Comparison of ENCODE assay signal across 23 cellular contexts in the genomic region with DNA sequence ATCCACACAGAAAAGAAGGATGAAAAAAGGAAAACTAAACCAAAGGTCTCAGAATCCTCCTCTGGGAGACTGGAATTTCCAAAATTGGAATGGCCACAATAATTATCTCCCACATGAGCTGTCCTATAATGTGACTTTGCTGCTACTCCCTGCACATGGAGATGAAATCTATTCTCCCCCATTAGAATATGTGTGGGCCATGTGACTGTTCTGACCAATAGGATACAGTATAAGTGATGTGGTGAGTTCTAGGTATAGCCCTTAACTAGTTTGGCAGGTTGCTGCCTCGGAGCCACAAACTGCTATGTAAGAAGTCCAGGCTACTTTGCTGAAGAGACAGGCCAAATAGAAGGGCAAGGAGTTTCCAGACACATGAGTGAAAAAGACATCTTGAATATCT. TPM values are rescaled to one million over a fixed set of nuclear protein-coding genes. Genes with fewer than 3 reads are reported as not detected.
A peak's percentile ranks its signal among the peaks of the same experiment; 100 is the strongest.
DNase-seq lines count a peak whose midpoint lies in the region; ATAC-seq, FAIRE-seq and TF ChIP-seq lines count a peak whose summit lies in the region.
"Had no signal": no experiment of that assay in that cellular context is flagged by ENCODE, and none has a peak within 500 bp of the region (broad histone marks: within the 10 kb centered on the region; RNA-seq: fewer than 3 reads in every experiment).

No MANE protein-coding gene starts in this region.

- no peak for TF ChIP-seq EP300 in GM12878 (IDR thresholded peaks at IDR 0.05; ENCODE audit: borderline replicate concordance in 1 of 2, control insufficient read depth in 1 of 2, low read depth in 2 of 2, low read length in 2 of 2)

- no peak for FAIRE-seq in GM12878 (lab: Jason Lieb, UNC)

- H3K36me3 ChIP-seq in IMR-90 (ENCODE audit: control insufficient read depth, insufficient read depth, low read length) (peaks cover 5% of the 10 kb centered on the region), GM12878 (ENCODE audit: control insufficient read depth in 2 of 2, insufficient read depth in 2 of 2, low read length in 1 of 2) (peaks cover 0 to 22% of the 10 kb centered on the region in 2 experiments; a peak in 1 of 4 replicates), ascending aorta (no peaks in the 10 kb centered on the region), A673 (ENCODE audit: insufficient read depth, low read length, poor library complexity, severe bottlenecking) (no peaks in the 10 kb centered on the region)
- H3K36me3 ChIP-seq: neutrophil, vagina, WERI-Rb-1 had no signal

- peaks cover 31% of the 10 kb centered on the region for H3K4me1 Mint-ChIP-seq in activated naive CD8-positive, alpha-beta T cell treated with anti-CD3 and anti-CD28 coated beads, Interleukin-2, amount 10 ng/mL, durations not matched to agents 7 days and 5 days
- H3K4me1 Mint-ChIP-seq in activated naive CD8-positive, alpha-beta T cell treated with anti-CD3 and anti-CD28 coated beads, Interleukin-2, amount 50 U/mL, for 24 hours: peaks cover 45% of the 10 kb centered on the region
- peaks cover 33% of the 10 kb centered on the region for H3K4me1 Mint-ChIP-seq in stimulated activated effector memory CD8-positive, alpha-beta T cell treated with anti-CD3 and anti-CD28 coated beads, Interleukin-12 subunit alpha, Interleukin-12 subunit beta, amount 100 ng/mL, for 72 hours

- H2AK9ac ChIP-seq in IMR-90 (replicated peaks; ENCODE audit: low read depth, low read length, poor library complexity): no peak overlapping the region

- peak overlapping the region in 1 of 2 experiments; percentile 31; a peak in 1 of 4 replicates for H4K8ac ChIP-seq in IMR-90 (ENCODE audit: low read depth in 2 of 2, low read length in 2 of 2)

- no peak overlapping the region; the same call in 1 of the 2 replicates for H3K4me2 ChIP-seq in IMR-90 (ENCODE audit: low read depth, low read length)
- peak overlapping the region; percentile 41; the same call in 1 of the 2 replicates for H3K4me2 ChIP-seq in GM12878 (ENCODE audit: control insufficient read depth, insufficient read depth)

- H2AFZ ChIP-seq in IMR-90 (replicated peaks; ENCODE audit: low read length, poor library complexity) (no peak overlapping the region), GM12878 (ENCODE audit: control insufficient read depth, low read depth, low read length) (no peak overlapping the region)

- peak overlapping the region; percentile 8 for H3K27ac Mint-ChIP-seq in activated naive CD8-positive, alpha-beta T cell treated with anti-CD3 and anti-CD28 coated beads, Interleukin-2, amount 10 ng/mL, durations not matched to agents 7 days and 5 days
- H3K27ac Mint-ChIP-seq in activated naive CD8-positive, alpha-beta T cell treated with anti-CD3 and anti-CD28 coated beads, Interleukin-2, amount 50 U/mL, for 24 hours: no peak overlapping the region
- no peak overlapping the region for H3K27ac Mint-ChIP-seq in stimulated activated effector memory CD8-positive, alpha-beta T cell treated with anti-CD3 and anti-CD28 coated beads, Interleukin-12 subunit alpha, Interleukin-12 subunit beta, amount 100 ng/mL, for 72 hours

- H3K27me3 Mint-ChIP-seq in activated naive CD8-positive, alpha-beta T cell treated with anti-CD3 and anti-CD28 coated beads, Interleukin-2, amount 10 ng/mL, durations not matched to agents 7 days and 5 days: no peaks in the 10 kb centered on the region
- no peaks in the 10 kb centered on the region for H3K27me3 Mint-ChIP-seq in activated naive CD8-positive, alpha-beta T cell treated with anti-CD3 and anti-CD28 coated beads, Interleukin-2, amount 50 U/mL, for 24 hours
- H3K27me3 Mint-ChIP-seq: CD8-positive, alpha-beta memory T cell had no signal

- in situ Hi-C loops in IMR-90 (cut with MboI; ENCODE audit: low sequenced_read_pairs) (no loop called here), GM12878 (cut with MboI) (no loop called here)

- TF ChIP-seq POLR2A in IMR-90 (IDR thresholded peaks at IDR 0.05; ENCODE audit: low read depth, low read length) (no peak), GM12878 (IDR thresholded peaks at IDR 0.05; ENCODE audit: low read depth, low read length) (no peak)

- SMC1A ChIA-PET in GM12878 (lab: Charles Lee; ENCODE audit: uncharacterized antibody, unreplicated experiment): interaction anchor here (1.0 to 7.7 kb wide), 3 partner anchors 18 to 50 kb away, joined by 3 to 73 read pairs (median 5); no protein-coding TSS in a partner anchor

- H3K79me1 ChIP-seq in IMR-90 (ENCODE audit: low read depth in 1 of 2, low read length in 2 of 2): peaks cover 6 to 34% of the 10 kb centered on the region in 2 experiments; a peak in 2 of 4 replicates

- no peak overlapping the region for H4K91ac ChIP-seq in IMR-90 (ENCODE audit: insufficient read depth, low read depth, low read length)

- H3K4me1 ChIP-seq in IMR-90 (ENCODE audit: control insufficient read depth, insufficient read depth, low read length) (peaks cover 4% of the 10 kb centered on the region; the same call in 1 of the 2 replicates), GM12878 (ENCODE audit: control insufficient read depth, insufficient read depth, low read length) (peaks cover 3% of the 10 kb centered on the region; the same call in 1 of the 2 replicates), ascending aorta (no peaks in the 10 kb centered on the region), A673 (ENCODE audit: insufficient read depth, low read length, poor library complexity, severe bottlenecking) (peaks cover 6% of the 10 kb centered on the region)

- H4K5ac ChIP-seq in IMR-90 (ENCODE audit: low read depth, low read length): peak overlapping the region; percentile 24; the same call in 1 of the 2 replicates

- no peak overlapping the region for H3K4ac ChIP-seq in IMR-90 (ENCODE audit: low read depth, low read length)

- no peak for ATAC-seq in activated naive CD8-positive, alpha-beta T cell treated with anti-CD3 and anti-CD28 coated beads, Interleukin-2, amount 10 ng/mL, durations not matched to agents 7 days and 5 days (ENCODE audit: low read depth)
- ATAC-seq in activated naive CD8-positive, alpha-beta T cell treated with anti-CD3 and anti-CD28 coated beads, Interleukin-2, amount 50 U/mL, for 24 hours: no peak
- ATAC-seq in IMR-90 (ENCODE audit: low read depth): no peak
- peak; percentile 39 for ATAC-seq in GM12878
- no peak for ATAC-seq in stimulated activated effector memory CD8-positive, alpha-beta T cell treated with anti-CD3 and anti-CD28 coated beads, Interleukin-12 subunit alpha, Interleukin-12 subunit beta, amount 100 ng/mL, for 72 hours

- H2BK120ac ChIP-seq in IMR-90 (ENCODE audit: low read depth, low read length): no peak overlapping the region

- BruUV-seq in IMR-90 (replicated peaks; lab: Mats Ljungman, UMichigan) (no TSS peak), GM12878 (replicated peaks; lab: Mats Ljungman, UMichigan) (no TSS peak), A673 (replicated peaks; lab: Mats Ljungman, UMichigan) (no TSS peak)

- dilution Hi-C loops in IMR-90 (cut with HindIII; ENCODE audit: low sequenced_read_pairs, unreplicated experiment): no loop called here

- RAD21 ChIA-PET in GM12878 (lab: Charles Lee; ENCODE audit: unreplicated experiment): no interaction called here

- no peak overlapping the region for H2BK15ac ChIP-seq in IMR-90 (ENCODE audit: low read depth, low read length)

- no peak overlapping the region for H2AK5ac ChIP-seq in IMR-90 (ENCODE audit: low read depth, low read length)

- TF ChIP-seq CTCF in IMR-90 (conservative IDR thresholded peaks at IDR 0.05; ENCODE audit: low read depth, low read length) (no peak), GM12878 (IDR thresholded peaks at IDR 0.05 in 2 of 3, conservative IDR thresholded peaks at IDR 0.05 in 1 of 3; ENCODE audit: control insufficient read depth in 2 of 3, extremely low read depth in 1 of 3, insufficient read depth in 1 of 3, low read depth in 3 of 3, low read length in 3 of 3) (no peak), ascending aorta (IDR thresholded peaks at IDR 0.05) (no peak), A673 (conservative IDR thresholded peaks at IDR 0.05; ENCODE audit: low read depth, low read length) (no peak), coronary artery (IDR thresholded peaks at IDR 0.05) (no peak)

- H3K9me3 ChIP-seq in IMR-90 (ENCODE audit: control insufficient read depth, insufficient read depth, low read length) (no peaks in the 10 kb centered on the region), GM12878 (replicated peaks; ENCODE audit: control insufficient read depth, insufficient read depth, low read length) (peaks cover 8% of the 10 kb centered on the region; the same call in 2 of the 3 replicates), ascending aorta (no peaks in the 10 kb centered on the region), A673 (ENCODE audit: low read depth, low read length, poor library complexity, severe bottlenecking) (no peaks in the 10 kb centered on the region)
- H3K9me3 ChIP-seq: neutrophil, vagina had no signal

- CTCF ChIA-PET in IMR-90 (lab: Yijun Ruan, JAX) (no interaction called here), GM12878 (lab: Yijun Ruan, JAX) (interaction anchor here (1.6 to 2.1 kb wide), 2 partner anchors 9 to 29 kb away, joined by 3 to 8 read pairs; no protein-coding TSS in a partner anchor), A673 (lab: Charles Lee) (no interaction called here)

- H4K20me1 ChIP-seq in IMR-90 (ENCODE audit: insufficient read depth, low read length) (peaks cover 7% of the 10 kb centered on the region; the same call in 1 of the 2 replicates), GM12878 (ENCODE audit: control insufficient read depth, insufficient read depth) (no peaks in the 10 kb centered on the region)

- no peak for TF ChIP-seq RAD21 in IMR-90 (IDR thresholded peaks at IDR 0.05; ENCODE audit: low read length)
- no peak for TF ChIP-seq RAD21 in GM12878 (IDR thresholded peaks at IDR 0.05; ENCODE audit: insufficient read depth, low read depth, low read length)

- H3K9ac ChIP-seq in IMR-90 (ENCODE audit: low read depth, low read length): no peak overlapping the region
- H3K9ac ChIP-seq in GM12878 (ENCODE audit: control insufficient read depth, insufficient read depth, low read length): no peak overlapping the region

- DNase-seq in activated naive CD8-positive, alpha-beta T cell treated with anti-CD3 and anti-CD28 coated beads, Interleukin-2, amount 10 ng/mL, durations not matched to agents 7 days and 5 days: no peak
- no peak for DNase-seq in activated naive CD8-positive, alpha-beta T cell treated with anti-CD3 and anti-CD28 coated beads, Interleukin-2, amount 50 U/mL, for 24 hours
- DNase-seq in IMR-90 (no peak), GM12878 (ENCODE audit: low read depth, low spot score) (no peak), ascending aorta (ENCODE audit: low spot score in 2 of 2) (no peak), A673 (ENCODE audit: low spot score) (no peak), coronary artery (ENCODE audit: low spot score) (no peak)
- DNase-seq in stimulated activated effector memory CD8-positive, alpha-beta T cell treated with anti-CD3 and anti-CD28 coated beads, Interleukin-12 subunit alpha, Interleukin-12 subunit beta, amount 100 ng/mL, for 72 hours (ENCODE audit: low spot score in 2 of 2): no peak
- DNase-seq: activated CD4-positive, alpha-beta T cell treated with anti-CD3 and anti-CD28 coated beads, Interleukin-2, amount 50 U/mL, for 48 hours; activated naive CD4-positive, alpha-beta T cell treated with anti-CD3 and anti-CD28 coated beads, Interleukin-2, amount 10 ng/mL, durations not matched to agents 7 days and 5 days; CD8-positive, alpha-beta memory T cell; cerebellar nuclear complex; H7; KBM-7; NCI-H1092; NCI-H2029 treated with DMSO at 0.1 percent for 48 hours; NCI-H510A; retina; substantia nigra; WERI-Rb-1 had no signal

- H3K56ac ChIP-seq in IMR-90 (ENCODE audit: extremely low read depth, insufficient read depth, low read length): no peak overlapping the region

- no peak overlapping the region for H2BK20ac ChIP-seq in IMR-90 (ENCODE audit: low read depth, low read length)

- H3K18ac ChIP-seq in IMR-90 (ENCODE audit: low read depth, low read length): no peak overlapping the region

- peaks cover 54% of the 10 kb centered on the region for H3K36me3 Mint-ChIP-seq in activated naive CD8-positive, alpha-beta T cell treated with anti-CD3 and anti-CD28 coated beads, Interleukin-2, amount 10 ng/mL, durations not matched to agents 7 days and 5 days
- peaks cover 64% of the 10 kb centered on the region for H3K36me3 Mint-ChIP-seq in activated naive CD8-positive, alpha-beta T cell treated with anti-CD3 and anti-CD28 coated beads, Interleukin-2, amount 50 U/mL, for 24 hours (ENCODE audit: low read depth)
- H3K36me3 Mint-ChIP-seq in stimulated activated effector memory CD8-positive, alpha-beta T cell treated with anti-CD3 and anti-CD28 coated beads, Interleukin-12 subunit alpha, Interleukin-12 subunit beta, amount 100 ng/mL, for 72 hours: peaks cover 95% of the 10 kb centered on the region

- H3K14ac ChIP-seq in IMR-90 (replicated peaks; ENCODE audit: low read depth, low read length): 0 out of 2 replicates have a peak overlapping the region, but pooled peaks have one; percentile 16

- peak overlapping the region; percentile 1 for H3K4me3 Mint-ChIP-seq in activated naive CD8-positive, alpha-beta T cell treated with anti-CD3 and anti-CD28 coated beads, Interleukin-2, amount 10 ng/mL, durations not matched to agents 7 days and 5 days
- no peak overlapping the region for H3K4me3 Mint-ChIP-seq in activated naive CD8-positive, alpha-beta T cell treated with anti-CD3 and anti-CD28 coated beads, Interleukin-2, amount 50 U/mL, for 24 hours
- no peak overlapping the region for H3K4me3 Mint-ChIP-seq in stimulated activated effector memory CD8-positive, alpha-beta T cell treated with anti-CD3 and anti-CD28 coated beads, Interleukin-12 subunit alpha, Interleukin-12 subunit beta, amount 100 ng/mL, for 72 hours
- H3K4me3 Mint-ChIP-seq: activated naive CD4-positive, alpha-beta T cell treated with anti-CD3 and anti-CD28 coated beads, Interleukin-2, amount 10 ng/mL, durations not matched to agents 7 days and 5 days had no signal

- peaks cover 3% of the 10 kb centered on the region; the same call in 1 of the 2 replicates for H3K9me1 ChIP-seq in IMR-90 (ENCODE audit: insufficient read depth, low read length)

- no peaks in the 10 kb centered on the region for H3K9me3 Mint-ChIP-seq in activated naive CD8-positive, alpha-beta T cell treated with anti-CD3 and anti-CD28 coated beads, Interleukin-2, amount 10 ng/mL, durations not matched to agents 7 days and 5 days
- H3K9me3 Mint-ChIP-seq in activated naive CD8-positive, alpha-beta T cell treated with anti-CD3 and anti-CD28 coated beads, Interleukin-2, amount 50 U/mL, for 24 hours: no peaks in the 10 kb centered on the region
- H3K9me3 Mint-ChIP-seq in stimulated activated effector memory CD8-positive, alpha-beta T cell treated with anti-CD3 and anti-CD28 coated beads, Interleukin-12 subunit alpha, Interleukin-12 subunit beta, amount 100 ng/mL, for 72 hours: no peaks in the 10 kb centered on the region
- H3K9me3 Mint-ChIP-seq: activated naive CD4-positive, alpha-beta T cell treated with anti-CD3 and anti-CD28 coated beads, Interleukin-2, amount 10 ng/mL, durations not matched to agents 7 days and 5 days; CD8-positive, alpha-beta memory T cell had no signal

- H2BK5ac ChIP-seq in IMR-90 (ENCODE audit: low read depth, low read length, poor library complexity, severe bottlenecking): peak overlapping the region; percentile 38

- H3K27ac ChIP-seq in IMR-90 (ENCODE audit: insufficient read depth, low read length): no peak overlapping the region
- H3K27ac ChIP-seq in GM12878 (ENCODE audit: control insufficient read depth, insufficient read depth): no peak overlapping the region
- H3K27ac ChIP-seq in ascending aorta: no peak overlapping the region
- no peak overlapping the region for H3K27ac ChIP-seq in A673 (ENCODE audit: low read depth, low read length, poor library complexity, severe bottlenecking)
- H3K27ac ChIP-seq in coronary artery: no peak overlapping the region
- H3K27ac ChIP-seq: neutrophil, vagina, WERI-Rb-1 had no signal

- POLR2A ChIA-PET in activated naive CD8-positive, alpha-beta T cell treated with anti-CD3 and anti-CD28 coated beads, Interleukin-2, amount 10 ng/mL, durations not matched to agents 7 days and 5 days (lab: Charles Lee): interaction anchor here (0.7 to 8.1 kb wide), 2 partner anchors 36 to 45 kb away, joined by 3 to 86 read pairs; a partner anchor contains a TSS
- POLR2A ChIA-PET in IMR-90 (lab: Charles Lee; ENCODE audit: unreplicated experiment) (no interaction called here), GM12878 (lab: Charles Lee) (interaction anchor here (0.6 to 1.9 kb wide), 5 partner anchors 8 to 43 kb away, joined by 3 to 7 read pairs (median 3); no protein-coding TSS in a partner anchor), A673 (lab: Charles Lee; ENCODE audit: low non-redundant PET) (no interaction called here)

- intact Hi-C loops in IMR-90 (cut with micrococcal nuclease) (no loop called here), GM12878 (cut with micrococcal nuclease; ENCODE audit: unreplicated experiment) (no loop called here), ascending aorta (cut with DNase I) (no loop called here), A673 (cut with micrococcal nuclease; ENCODE audit: unreplicated experiment) (no loop called here)

- peak overlapping the region; percentile 23; the same call in 1 of the 2 replicates for H3K23ac ChIP-seq in IMR-90 (ENCODE audit: low read depth, low read length)

- H3K27me3 ChIP-seq in IMR-90 (ENCODE audit: control insufficient read depth, insufficient read depth, low read length) (no peaks in the 10 kb centered on the region), GM12878 (replicated peaks in 1 of 2; ENCODE audit: control insufficient read depth in 2 of 2, insufficient read depth in 2 of 2, low read length in 1 of 2) (no peaks in the 10 kb centered on the region), ascending aorta (no peaks in the 10 kb centered on the region), A673 (replicated peaks; ENCODE audit: insufficient read depth, low read depth, low read length, poor library complexity) (no peaks in the 10 kb centered on the region)
- H3K27me3 ChIP-seq: neutrophil, vagina had no signal

- H3K4me3 ChIP-seq in IMR-90 (ENCODE audit: insufficient read depth, low read depth, low read length) (no peak overlapping the region), GM12878 (0 out of 2 replicates have a peak overlapping the region, but pooled peaks have one; percentile 2), ascending aorta (no peak overlapping the region), A673 (ENCODE audit: low read depth, low read length, poor library complexity, severe bottlenecking) (no peak overlapping the region), coronary artery (no peak overlapping the region)
- H3K4me3 ChIP-seq: vagina had no signal

- peaks cover 93% of the 10 kb centered on the region for H3K79me2 ChIP-seq in GM12878 (ENCODE audit: control insufficient read depth, insufficient read depth, low read length)

- 100% methylated on average over 1 of the region's 1 CpG; no CpG with 5 or more reads in 1 of the 2 experiments for WGBS in IMR-90 (ENCODE audit: extremely low coverage in 2 of 2, insufficient read length in 1 of 2), 2 experiments
- 100% methylated on average over 1 of the region's 1 CpG for WGBS in GM12878 (ENCODE audit: insufficient coverage, insufficient replicate concordance, low lambda C conversion rate, missing lambda C conversion rate)

RNA-seq across cellular contexts. Expression of a gene that starts 5.2 kb away (rescaled TPM):
- total RNA-seq in activated naive CD8-positive, alpha-beta T cell treated with anti-CD3 and anti-CD28 coated beads, Interleukin-2, amount 10 ng/mL, durations not matched to agents 7 days and 5 days: 10 to 100 TPM; 40.7 to 43.5 TPM
- total RNA-seq in IMR-90 (2012; rRNA removed) (65.4 and 68.3 TPM in 2 replicates), GM12878 (2014; rRNA removed) (33.5 and 41.5 TPM in 2 replicates), GM12878 (2014; rRNA removed; fragmentation: Illumina TruSeq; extraction: Trizol) (38.6 and 40.2 TPM in 2 replicates), GM12878 (2021) (27.2 and 29.6 TPM in 2 replicates), ascending aorta (not detected), A673 (2021) (12.8 and 15.3 TPM in 2 replicates)
- polyA plus RNA-seq in IMR-90 (2012; rRNA removed) (5.3 and 8.0 TPM in 2 replicates), GM12878 (2011; rRNA removed) (33.1 and 43.6 TPM in 2 replicates), GM12878 (2014; fragmentation: Illumina TruSeq; extraction: Trizol) (29.5 and 36.4 TPM in 2 replicates), GM12878 (2014; fragmentation: Nextera tagmentation; extraction: Ambion mirVana) (100 to 1,000 TPM in 1 of 2 experiments, 10 to 100 TPM in 1; 28.9 to 105 TPM), GM12878 (2014; rRNA removed) (13.0 and 14.4 TPM in 2 replicates), GM12878 (2016; fragmentation: Nextera tagmentation; extraction: Ambion mirVana) (10 to 100 TPM; 57.0 to 57.8 TPM)
- polyA plus RNA-seq in IMR-90 (2012; cell fraction: cytosol; rRNA removed): 0.97 and 2.0 TPM in 2 replicates
- 1.3 and 8.7 TPM in 2 replicates for polyA plus RNA-seq in IMR-90 (2012; cell fraction: nucleus; rRNA removed; ENCODE audit: low replicate concordance)
- total RNA-seq in GM12878 (2013; cell fraction: nucleolus; rRNA removed): 46.0 and 53.4 TPM in 2 replicates
- polyA plus RNA-seq in GM12878 (2011; ENCODE audit: low read depth): 10.4 TPM
- 12.3 and 16.9 TPM in 2 replicates for polyA plus RNA-seq in GM12878 (2011; cell fraction: cytosol; rRNA removed)
- 10.6 and 11.0 TPM in 2 replicates for polyA plus RNA-seq in GM12878 (2011; cell fraction: nucleus; rRNA removed)
- polyA plus RNA-seq in GM12878 (2012): 11.5 and 12.6 TPM in 2 replicates
- 24.6 and 29.3 TPM in 2 replicates for polyA minus RNA-seq in GM12878 (2011; rRNA and poly(A)+ RNA removed)
- polyA minus RNA-seq in GM12878 (2011; cell fraction: cytosol; rRNA and poly(A)+ RNA removed): 14.7 and 21.5 TPM in 2 replicates
- 13.4 and 22.3 TPM in 2 replicates for polyA minus RNA-seq in GM12878 (2011; cell fraction: nucleus; rRNA and poly(A)+ RNA removed)
- total RNA-seq: G401 had no signal

RNA-seq across cellular contexts. Expression of a gene that starts 45.0 kb away (rescaled TPM):
- total RNA-seq in activated naive CD8-positive, alpha-beta T cell treated with anti-CD3 and anti-CD28 coated beads, Interleukin-2, amount 10 ng/mL, durations not matched to agents 7 days and 5 days: 100 to 1,000 TPM; 187 to 189 TPM
- 48.8 and 77.8 TPM in 2 replicates for total RNA-seq in IMR-90 (2012; rRNA removed)
- polyA plus RNA-seq in IMR-90 (2012; rRNA removed): 38.2 and 50.1 TPM in 2 replicates
- polyA plus RNA-seq in IMR-90 (2012; cell fraction: cytosol; rRNA removed): 14.0 and 14.4 TPM in 2 replicates
- 24.3 and 40.9 TPM in 2 replicates for polyA plus RNA-seq in IMR-90 (2012; cell fraction: nucleus; rRNA removed; ENCODE audit: low replicate concordance)
- 263 and 313 TPM in 2 replicates for total RNA-seq in GM12878 (2013; cell fraction: nucleolus; rRNA removed)
- total RNA-seq in GM12878 (2014; rRNA removed): 130 and 133 TPM in 2 replicates
- 224 and 231 TPM in 2 replicates for total RNA-seq in GM12878 (2014; rRNA removed; fragmentation: Illumina TruSeq; extraction: Trizol)
- total RNA-seq in GM12878 (2021): 124 and 142 TPM in 2 replicates
- polyA plus RNA-seq in GM12878 (2011; ENCODE audit: low read depth): 32.9 TPM
- polyA plus RNA-seq in GM12878 (2011; rRNA removed): 93.3 and 214 TPM in 2 replicates
- 37.2 and 42.5 TPM in 2 replicates for polyA plus RNA-seq in GM12878 (2011; cell fraction: cytosol; rRNA removed)
- 181 and 214 TPM in 2 replicates for polyA plus RNA-seq in GM12878 (2011; cell fraction: nucleus; rRNA removed)
- polyA plus RNA-seq in GM12878 (2012): 59.4 and 74.4 TPM in 2 replicates
- 250 and 324 TPM in 2 replicates for polyA plus RNA-seq in GM12878 (2014; fragmentation: Illumina TruSeq; extraction: Trizol)
- 100 to 1,000 TPM in 1 of 2 experiments, 10 to 100 TPM in 1; 75.6 to 127 TPM for polyA plus RNA-seq in GM12878 (2014; fragmentation: Nextera tagmentation; extraction: Ambion mirVana)
- 121 and 128 TPM in 2 replicates for polyA plus RNA-seq in GM12878 (2014; rRNA removed)
- 100 to 1,000 TPM; 278 to 288 TPM for polyA plus RNA-seq in GM12878 (2016; fragmentation: Nextera tagmentation; extraction: Ambion mirVana)
- polyA minus RNA-seq in GM12878 (2011; rRNA and poly(A)+ RNA removed): 37.5 and 42.8 TPM in 2 replicates
- polyA minus RNA-seq in GM12878 (2011; cell fraction: cytosol; rRNA and poly(A)+ RNA removed): 23.5 and 30.7 TPM in 2 replicates
- 128 and 223 TPM in 2 replicates for polyA minus RNA-seq in GM12878 (2011; cell fraction: nucleus; rRNA and poly(A)+ RNA removed)
- total RNA-seq in ascending aorta: 5.0 TPM
- 201 and 209 TPM in 2 replicates for total RNA-seq in A673 (2021)

RNA-seq across cellular contexts. Expression of a gene that starts 45.4 kb away (rescaled TPM):
- total RNA-seq in activated naive CD8-positive, alpha-beta T cell treated with anti-CD3 and anti-CD28 coated beads, Interleukin-2, amount 10 ng/mL, durations not matched to agents 7 days and 5 days: 10 to 100 TPM; 27.9 to 29.2 TPM
- total RNA-seq in IMR-90 (2012; rRNA removed) (16.8 and 36.9 TPM in 2 replicates), GM12878 (2014; rRNA removed) (14.1 and 16.2 TPM in 2 replicates), GM12878 (2014; rRNA removed; fragmentation: Illumina TruSeq; extraction: Trizol) (20.2 and 21.5 TPM in 2 replicates), GM12878 (2021) (11.1 and 13.7 TPM in 2 replicates), ascending aorta (10.2 TPM), A673 (2021) (20.2 and 25.4 TPM in 2 replicates)
- polyA plus RNA-seq in IMR-90 (2012; rRNA removed) (9.7 and 15.2 TPM in 2 replicates), GM12878 (2011; rRNA removed) (16.2 and 29.3 TPM in 2 replicates), GM12878 (2014; fragmentation: Illumina TruSeq; extraction: Trizol) (18.4 and 27.6 TPM in 2 replicates), GM12878 (2014; fragmentation: Nextera tagmentation; extraction: Ambion mirVana) (1 to 10 TPM; 6.5 to 6.7 TPM), GM12878 (2014; rRNA removed) (14.4 and 15.4 TPM in 2 replicates), GM12878 (2016; fragmentation: Nextera tagmentation; extraction: Ambion mirVana) (10 to 100 TPM; 11.6 to 14.1 TPM)
- 1.4 and 1.5 TPM in 2 replicates for polyA plus RNA-seq in IMR-90 (2012; cell fraction: cytosol; rRNA removed)
- polyA plus RNA-seq in IMR-90 (2012; cell fraction: nucleus; rRNA removed; ENCODE audit: low replicate concordance): 5.0 and 42.4 TPM in 2 replicates
- total RNA-seq in GM12878 (2013; cell fraction: nucleolus; rRNA removed): 57.3 and 60.6 TPM in 2 replicates
- 7.5 TPM for polyA plus RNA-seq in GM12878 (2011; ENCODE audit: low read depth)
- polyA plus RNA-seq in GM12878 (2011; cell fraction: cytosol; rRNA removed): 4.0 and 5.1 TPM in 2 replicates
- 17.6 and 21.9 TPM in 2 replicates for polyA plus RNA-seq in GM12878 (2011; cell fraction: nucleus; rRNA removed)
- polyA plus RNA-seq in GM12878 (2012): 9.9 and 11.7 TPM in 2 replicates
- 5.8 and 9.2 TPM in 2 replicates for polyA minus RNA-seq in GM12878 (2011; rRNA and poly(A)+ RNA removed)
- polyA minus RNA-seq in GM12878 (2011; cell fraction: cytosol; rRNA and poly(A)+ RNA removed): 4.3 and 6.5 TPM in 2 replicates
- 18.4 and 19.2 TPM in 2 replicates for polyA minus RNA-seq in GM12878 (2011; cell fraction: nucleus; rRNA and poly(A)+ RNA removed)

Comparison
In these comparisons a context has a peak if more than half of its experiments do, and no peak if none do; other contexts are left out.
1. RNA of a gene that starts 5.2 kb away (total RNA-seq): 65.4 to 68.3 TPM in IMR-90, 40.7 to 43.5 TPM in activated naive CD8-positive, alpha-beta T cell treated with anti-CD3 and anti-CD28 coated beads, Interleukin-2, amount 10 ng/mL, durations not matched to agents 7 days and 5 days, 27.2 to 53.4 TPM in GM12878 and 12.8 to 15.3 TPM in A673; not detected in ascending aorta (single experiment); every median in the first group is over 10 times any median in the second.
2. POLR2A ChIA-PET loops: an anchor here in activated naive CD8-positive, alpha-beta T cell treated with anti-CD3 and anti-CD28 coated beads, Interleukin-2, amount 10 ng/mL, durations not matched to agents 7 days and 5 days (0.7 to 8.1 kb wide) and GM12878 (0.6 to 1.9 kb wide); none called in IMR-90 and A673.